Comparison of ENCODE assay signal across 17 cellular contexts in genomic region chr3:8652323-8652987, GRCh38. TPM values are rescaled to one million over a fixed set of nuclear protein-coding genes. Genes with fewer than 3 reads are reported as not detected.
DNase-seq lines count a peak whose midpoint lies in the region; ATAC-seq and TF ChIP-seq lines count a peak whose summit lies in the region.
"Had no signal": no experiment of that assay in that cellular context is flagged by ENCODE, and none has a peak within 500 bp of the region (broad histone marks: within the 10 kb centered on the region; RNA-seq: fewer than 3 reads in every experiment).

No MANE protein-coding gene starts in this region.

- H3K27me3 Mint-ChIP-seq in Caco-2 (ENCODE audit: insufficient read depth, unreplicated experiment) (no peaks in the 10 kb centered on the region), brain (peaks cover 3% of the 10 kb centered on the region), neural crest cell (ENCODE audit: low read depth) (peaks cover 3% of the 10 kb centered on the region)

- peaks cover 6% of the 10 kb centered on the region for H3K36me3 Mint-ChIP-seq in Caco-2 (ENCODE audit: insufficient read depth, unreplicated experiment)
- no peaks in the 10 kb centered on the region for H3K36me3 Mint-ChIP-seq in brain
- H3K36me3 Mint-ChIP-seq in neural crest cell (ENCODE audit: low read depth) = peaks cover 10% of the 10 kb centered on the region

- no peak for TF ChIP-seq CTCF in Caco-2 (IDR thresholded peaks at IDR 0.05; ENCODE audit: insufficient read depth in 1 of 2, low read depth in 1 of 2, low read length in 1 of 2, severe bottlenecking in 1 of 2, unreplicated experiment in 1 of 2)
- TF ChIP-seq CTCF in Peyer's patch (IDR thresholded peaks at IDR 0.05) = no peak
- no peak for TF ChIP-seq CTCF in brain (conservative IDR thresholded peaks at IDR 0.05)
- TF ChIP-seq CTCF in neural crest cell (conservative IDR thresholded peaks at IDR 0.05) = no peak

- CTCF ChIA-PET in Caco-2 (lab: Charles Lee) = no interaction called here

- DNase-seq in Caco-2 = no peak
- no peak for DNase-seq in Peyer's patch
- no peak for DNase-seq in neural crest cell (ENCODE audit: low read depth, low spot score)
- DNase-seq in activated gamma-delta T cell (lab: John Stamatoyannopoulos, UW) = no peak
- no peak for DNase-seq in amniotic stem cell (lab: John Stamatoyannopoulos, UW)
- DNase-seq: COR-L47, DND-41, KBM-7, NCI-H1092 treated with DMSO at 0.1 percent for 48 hours, NCI-H1436 treated with DMSO at 0.1 percent for 48 hours, NCI-H1930, NCI-H510A, SJCRH30 had no signal

- intact Hi-C loops in Caco-2 (cut with micrococcal nuclease; ENCODE audit: unreplicated experiment) = no loop called here

- H3K4me1 ChIP-seq in Caco-2 = peaks cover 43% of the 10 kb centered on the region
- peaks cover 0 to 15% (median 0%) of the 10 kb centered on the region in 4 donors for H3K4me1 ChIP-seq in Peyer's patch

- H3K9me3 Mint-ChIP-seq in Caco-2 (ENCODE audit: unreplicated experiment) (no peaks in the 10 kb centered on the region), brain (peaks cover 0 to 6% (median 4%) of the 10 kb centered on the region in 5 experiments), neural crest cell (peaks cover 5% of the 10 kb centered on the region)

- H3K36me3 ChIP-seq in Caco-2 (ENCODE audit: control insufficient read depth, insufficient read depth, low read length) (no peaks in the 10 kb centered on the region), Peyer's patch (no peaks in the 10 kb centered on the region)
- H3K36me3 ChIP-seq: BE2C, SJCRH30 had no signal

- TF ChIP-seq POLR2A in Peyer's patch (IDR thresholded peaks at IDR 0.05) = no peak

- H3K4me3 ChIP-seq in Caco-2 (ENCODE audit: low read depth, low read length) (no peak overlapping the region), Peyer's patch (peak overlapping the region in 1 of 4 donors; percentile 30)
- H3K4me3 ChIP-seq: GM12878, SJCRH30 had no signal

- H3K4me1 Mint-ChIP-seq in Caco-2 (ENCODE audit: low read depth, unreplicated experiment) (peaks cover 32% of the 10 kb centered on the region), brain (peaks cover 56% of the 10 kb centered on the region), neural crest cell (peaks cover 55% of the 10 kb centered on the region)

- no peaks in the 10 kb centered on the region for H3K27me3 ChIP-seq in Caco-2 (replicated peaks; ENCODE audit: control insufficient read depth, insufficient read depth, low read length)
- H3K27me3 ChIP-seq in Peyer's patch = no peaks in the 10 kb centered on the region
- H3K27me3 ChIP-seq: BE2C, SJCRH30 had no signal

- H3K9me3 ChIP-seq in Caco-2 (peaks cover 6% of the 10 kb centered on the region; the same call in 1 of the 2 replicates), Peyer's patch (no peaks in the 10 kb centered on the region)
- H3K9me3 ChIP-seq: BE2C had no signal

- peak overlapping the region; percentile 71 for H3K27ac Mint-ChIP-seq in Caco-2 (ENCODE audit: unreplicated experiment)
- peak overlapping the region in 4 of 5 experiments; percentile 21 to 72 (median 47) for H3K27ac Mint-ChIP-seq in brain
- peak overlapping the region; percentile 90 for H3K27ac Mint-ChIP-seq in neural crest cell (ENCODE audit: unreplicated experiment)

- BruUV-seq in Caco-2 (replicated peaks; lab: Mats Ljungman, UMichigan) = no TSS peak

- H3K4me3 Mint-ChIP-seq in Caco-2 (ENCODE audit: unreplicated experiment) = peak overlapping the region; percentile 72
- peak overlapping the region in 1 of 5 experiments; percentile 20 for H3K4me3 Mint-ChIP-seq in brain
- H3K4me3 Mint-ChIP-seq in neural crest cell = no peak overlapping the region

- no peak for ATAC-seq in HG02642 (IDR thresholded peaks at IDR 0.05; ENCODE audit: poor library complexity, unreplicated experiment)
- ATAC-seq: GM12878 had no signal

- H3K27ac ChIP-seq in Peyer's patch = peak overlapping the region in 3 of 4 donors; percentile 63 to 88 (median 87)
- H3K27ac ChIP-seq: SJCRH30 had no signal

- POLR2A ChIA-PET in Caco-2 (lab: Charles Lee) = no interaction called here

RNA-seq across cellular contexts. Expression of gene SSUH2, which starts 7.9 kb away (rescaled TPM):
- 7.6 and 9.4 TPM in 2 replicates for total RNA-seq in Caco-2 (2022)
- total RNA-seq in Peyer's patch = 10 to 100 TPM in 3 of 4 donors, 1 to 10 TPM in 1; 1.7 to 38.4 (median 21.6) TPM
- polyA plus RNA-seq in brain (ENCODE audit: insufficient read depth, low read depth, low replicate concordance) = not detected
- total RNA-seq in neural crest cell = 14.1 and 18.0 TPM in 2 replicates
- total RNA-seq: GM12878 had no signal
